8 cellular contexts compared by ENCODE assay signal in the genomic region with DNA sequence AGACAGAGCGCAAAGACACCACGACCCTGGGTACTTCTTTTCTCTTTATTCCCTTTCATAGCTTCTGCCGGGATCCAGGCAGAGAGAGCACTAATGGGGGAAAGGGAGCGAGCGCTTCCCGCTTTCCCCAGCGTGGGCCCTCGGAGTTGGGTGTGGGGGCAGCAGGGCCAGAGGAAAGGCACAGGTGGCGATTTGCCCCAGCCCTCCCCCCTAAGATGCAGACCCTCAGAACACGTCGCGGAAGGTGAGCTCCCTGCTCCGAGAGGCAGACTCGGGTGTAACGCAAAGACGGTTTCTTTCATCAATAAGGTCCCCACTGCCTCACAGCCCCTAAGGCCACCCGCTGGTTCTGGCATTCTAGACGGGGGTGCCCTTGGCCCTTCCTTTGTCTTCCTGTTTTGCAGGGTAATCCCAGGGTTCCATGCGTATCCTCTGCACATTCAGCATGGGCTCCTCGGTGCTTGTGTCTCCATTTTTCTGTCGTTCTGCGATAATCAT. TPM values are rescaled to one million over a fixed set of nuclear protein-coding genes. Genes with fewer than 3 reads are reported as not detected.
DNase-seq lines count a peak whose midpoint lies in the region; ATAC-seq and TF ChIP-seq lines count a peak whose summit lies in the region.

No MANE protein-coding gene starts in this region.

- no peak for ATAC-seq in GM18873 (IDR thresholded peaks at IDR 0.05; ENCODE audit: low FRiP score, unreplicated experiment)

- H3K27ac ChIP-seq in layer of hippocampus (ENCODE audit: low read depth, low read length) (peak overlapping the region; percentile 94), thyroid gland (peak overlapping the region in 2 of 3 donors; percentile 36 to 48)

- H3K36me3 ChIP-seq in thyroid gland = peaks cover 14 to 23% of the 10 kb centered on the region in 2 donors

- WGBS in thyroid gland, 2 donors = 17 to 19% methylated on average over 20 to 22 of the region's 22 CpGs

- DNase-seq in activated CD4-positive, alpha-beta T cell treated with anti-CD3 and anti-CD28 coated beads, Interleukin-2, amount 10 ng/mL, durations not matched to agents 7 days and 5 days = no peak
- DNase-seq in activated CD4-positive, alpha-beta T cell treated with anti-CD3 and anti-CD28 coated beads for 48 hours = no peak
- no peak for DNase-seq in activated T-helper 2 cell treated with anti-CD3 and anti-CD28 coated beads, Interferon-gamma antibody, Interleukin-2, Interleukin-4, amounts not matched to agents 10 μg/mL and 5 μg/mL and 100 μg/mL, durations not matched to agents 14 hours and 24 hours and 36 hours (ENCODE audit: low spot score)
- no peak for DNase-seq in thyroid gland
- DNase-seq in AG20443 (ENCODE audit: low spot score) = no peak
- DNase-seq in DMS114 treated with DMSO at 0.1 percent for 48 hours (lab: John Stamatoyannopoulos, UW; ENCODE audit: unreplicated experiment) = no peak

- no peak for TF ChIP-seq CTCF in thyroid gland (IDR thresholded peaks at IDR 0.05)

- intact Hi-C loops in activated T-helper 2 cell treated with anti-CD3 and anti-CD28 coated beads, Interferon-gamma antibody, Interleukin-2, Interleukin-4, amounts not matched to agents 10 μg/mL and 5 μg/mL and 100 μg/mL, durations not matched to agents 14 hours and 24 hours and 36 hours (cut with micrococcal nuclease) = loop anchor here (2.0 to 10.0 kb wide), 3 partner anchors 55 to 467 kb away; partner anchors contain the start of genes CRAMP1, FAHD1, HAGH and IFT140
- intact Hi-C loops in thyroid gland (cut with DNase I) = no loop called here

- H3K36me3 Mint-ChIP-seq in activated CD4-positive, alpha-beta T cell treated with anti-CD3 and anti-CD28 coated beads, Interleukin-2, amount 10 ng/mL, durations not matched to agents 7 days and 5 days (ENCODE audit: low read depth) = peaks cover 19% of the 10 kb centered on the region
- peaks cover 33% of the 10 kb centered on the region for H3K36me3 Mint-ChIP-seq in activated T-helper 2 cell treated with anti-CD3 and anti-CD28 coated beads, Interferon-gamma antibody, Interleukin-2, Interleukin-4, amounts not matched to agents 10 μg/mL and 5 μg/mL and 100 μg/mL, durations not matched to agents 14 hours and 24 hours and 36 hours (ENCODE audit: low read depth)

- H3K4me3 Mint-ChIP-seq in activated CD4-positive, alpha-beta T cell treated with anti-CD3 and anti-CD28 coated beads, Interleukin-2, amount 10 ng/mL, durations not matched to agents 7 days and 5 days = peak overlapping the region; percentile 86
- H3K4me3 Mint-ChIP-seq in activated T-helper 2 cell treated with anti-CD3 and anti-CD28 coated beads, Interferon-gamma antibody, Interleukin-2, Interleukin-4, amounts not matched to agents 10 μg/mL and 5 μg/mL and 100 μg/mL, durations not matched to agents 14 hours and 24 hours and 36 hours (ENCODE audit: low read depth) = peak overlapping the region; percentile 96

- CTCF ChIA-PET in activated CD4-positive, alpha-beta T cell treated with anti-CD3 and anti-CD28 coated beads, Interleukin-2, amount 10 ng/mL, durations not matched to agents 7 days and 5 days (lab: Charles Lee) = interaction anchor here (1.0 to 2.4 kb wide), 2 partner anchors 11 to 476 kb away, joined by 3 to 14 read pairs; partner anchors contain the start of genes NUBP2 and SPSB3

- H3K9me3 ChIP-seq in thyroid gland = no peaks in the 10 kb centered on the region

- H3K27me3 ChIP-seq in layer of hippocampus (ENCODE audit: control insufficient read depth, insufficient read depth, low read length) = no peaks in the 10 kb centered on the region
- H3K27me3 ChIP-seq in thyroid gland = no peaks in the 10 kb centered on the region

- H3K27me3 Mint-ChIP-seq in activated CD4-positive, alpha-beta T cell treated with anti-CD3 and anti-CD28 coated beads, Interleukin-2, amount 10 ng/mL, durations not matched to agents 7 days and 5 days = no peaks in the 10 kb centered on the region
- H3K27me3 Mint-ChIP-seq in activated T-helper 2 cell treated with anti-CD3 and anti-CD28 coated beads, Interferon-gamma antibody, Interleukin-2, Interleukin-4, amounts not matched to agents 10 μg/mL and 5 μg/mL and 100 μg/mL, durations not matched to agents 14 hours and 24 hours and 36 hours (ENCODE audit: low read depth) = no peaks in the 10 kb centered on the region

- POLR2A ChIA-PET in activated CD4-positive, alpha-beta T cell treated with anti-CD3 and anti-CD28 coated beads, Interleukin-2, amount 10 ng/mL, durations not matched to agents 7 days and 5 days (lab: Charles Lee) = interaction anchor here (1.4 kb wide), 1 partner anchor 11 kb away, joined by 6 read pairs; the partner anchor contains the start of genes NUBP2 and SPSB3

- no peak for TF ChIP-seq POLR2A in thyroid gland (IDR thresholded peaks at IDR 0.05)

- peak overlapping the region; percentile 93 for H3K27ac Mint-ChIP-seq in activated CD4-positive, alpha-beta T cell treated with anti-CD3 and anti-CD28 coated beads, Interleukin-2, amount 10 ng/mL, durations not matched to agents 7 days and 5 days
- H3K27ac Mint-ChIP-seq in activated T-helper 2 cell treated with anti-CD3 and anti-CD28 coated beads, Interferon-gamma antibody, Interleukin-2, Interleukin-4, amounts not matched to agents 10 μg/mL and 5 μg/mL and 100 μg/mL, durations not matched to agents 14 hours and 24 hours and 36 hours = peak overlapping the region; percentile 96

- peaks cover 23 to 26% of the 10 kb centered on the region in 2 donors for H3K4me1 ChIP-seq in thyroid gland

- H3K4me1 Mint-ChIP-seq in activated CD4-positive, alpha-beta T cell treated with anti-CD3 and anti-CD28 coated beads, Interleukin-2, amount 10 ng/mL, durations not matched to agents 7 days and 5 days = peaks cover 13% of the 10 kb centered on the region
- peaks cover 10% of the 10 kb centered on the region for H3K4me1 Mint-ChIP-seq in activated T-helper 2 cell treated with anti-CD3 and anti-CD28 coated beads, Interferon-gamma antibody, Interleukin-2, Interleukin-4, amounts not matched to agents 10 μg/mL and 5 μg/mL and 100 μg/mL, durations not matched to agents 14 hours and 24 hours and 36 hours (ENCODE audit: low read depth)

- peak overlapping the region in 2 of 3 donors; percentile 86 for H3K4me3 ChIP-seq in thyroid gland (replicated peaks in 1 of 3)

- H3K9me3 Mint-ChIP-seq in activated CD4-positive, alpha-beta T cell treated with anti-CD3 and anti-CD28 coated beads, Interleukin-2, amount 10 ng/mL, durations not matched to agents 7 days and 5 days = no peaks in the 10 kb centered on the region
- H3K9me3 Mint-ChIP-seq in activated T-helper 2 cell treated with anti-CD3 and anti-CD28 coated beads, Interferon-gamma antibody, Interleukin-2, Interleukin-4, amounts not matched to agents 10 μg/mL and 5 μg/mL and 100 μg/mL, durations not matched to agents 14 hours and 24 hours and 36 hours = no peaks in the 10 kb centered on the region

RNA-seq across cellular contexts. Expression of gene NME3, which starts 0.6 kb away (rescaled TPM):
- 10 to 100 TPM; 31.3 to 47.4 TPM for total RNA-seq in activated CD4-positive, alpha-beta T cell treated with anti-CD3 and anti-CD28 coated beads, Interleukin-2, amount 10 ng/mL, durations not matched to agents 7 days and 5 days
- total RNA-seq in activated T-helper 2 cell treated with anti-CD3 and anti-CD28 coated beads, Interferon-gamma antibody, Interleukin-2, Interleukin-4, amounts not matched to agents 10 μg/mL and 5 μg/mL and 100 μg/mL, durations not matched to agents 14 hours and 24 hours and 36 hours = 45.6 and 46.1 TPM in 2 replicates
- 100 to 1,000 TPM in 2 of 4 donors, 10 to 100 TPM in 2; 43.7 to 173 (median 103) TPM for total RNA-seq in thyroid gland

RNA-seq across cellular contexts. Expression of gene EME2, which starts 0.7 kb away (rescaled TPM):
- total RNA-seq in activated CD4-positive, alpha-beta T cell treated with anti-CD3 and anti-CD28 coated beads, Interleukin-2, amount 10 ng/mL, durations not matched to agents 7 days and 5 days = 10 to 100 TPM; 28.7 to 33.4 TPM
- total RNA-seq in activated T-helper 2 cell treated with anti-CD3 and anti-CD28 coated beads, Interferon-gamma antibody, Interleukin-2, Interleukin-4, amounts not matched to agents 10 μg/mL and 5 μg/mL and 100 μg/mL, durations not matched to agents 14 hours and 24 hours and 36 hours = 26.1 and 26.2 TPM in 2 replicates
- 10 to 100 TPM; 12.8 to 31.8 (median 22.0) TPM for total RNA-seq in thyroid gland

RNA-seq across cellular contexts. Expression of gene MRPS34, which starts 1.0 kb away (rescaled TPM):
- total RNA-seq in activated CD4-positive, alpha-beta T cell treated with anti-CD3 and anti-CD28 coated beads, Interleukin-2, amount 10 ng/mL, durations not matched to agents 7 days and 5 days = 100 to 1,000 TPM in 1 of 2 experiments, 10 to 100 TPM in 1; 93.6 to 105 TPM
- 179 and 184 TPM in 2 replicates for total RNA-seq in activated T-helper 2 cell treated with anti-CD3 and anti-CD28 coated beads, Interferon-gamma antibody, Interleukin-2, Interleukin-4, amounts not matched to agents 10 μg/mL and 5 μg/mL and 100 μg/mL, durations not matched to agents 14 hours and 24 hours and 36 hours
- total RNA-seq in thyroid gland = 100 to 1,000 TPM in 1 of 4 donors, 10 to 100 TPM in 3; 67.3 to 146 (median 98.1) TPM

RNA-seq across cellular contexts. Expression of gene SPSB3, which starts 10.5 kb away (rescaled TPM):
- total RNA-seq in activated CD4-positive, alpha-beta T cell treated with anti-CD3 and anti-CD28 coated beads, Interleukin-2, amount 10 ng/mL, durations not matched to agents 7 days and 5 days = 10 to 100 TPM; 38.0 to 42.9 TPM
- total RNA-seq in activated T-helper 2 cell treated with anti-CD3 and anti-CD28 coated beads, Interferon-gamma antibody, Interleukin-2, Interleukin-4, amounts not matched to agents 10 μg/mL and 5 μg/mL and 100 μg/mL, durations not matched to agents 14 hours and 24 hours and 36 hours = 27.1 and 28.3 TPM in 2 replicates
- 10 to 100 TPM; 52.2 to 87.3 (median 68.5) TPM for total RNA-seq in thyroid gland

RNA-seq across cellular contexts. Expression of gene NUBP2, which starts 10.8 kb away (rescaled TPM):
- 10 to 100 TPM; 40.2 to 53.8 TPM for total RNA-seq in activated CD4-positive, alpha-beta T cell treated with anti-CD3 and anti-CD28 coated beads, Interleukin-2, amount 10 ng/mL, durations not matched to agents 7 days and 5 days
- 64.5 and 66.7 TPM in 2 replicates for total RNA-seq in activated T-helper 2 cell treated with anti-CD3 and anti-CD28 coated beads, Interferon-gamma antibody, Interleukin-2, Interleukin-4, amounts not matched to agents 10 μg/mL and 5 μg/mL and 100 μg/mL, durations not matched to agents 14 hours and 24 hours and 36 hours
- 100 to 1,000 TPM in 3 of 4 donors, 10 to 100 TPM in 1; 47.3 to 122 (median 106) TPM for total RNA-seq in thyroid gland
